Comparison of ENCODE assay signal across 8 cellular contexts in genomic region chr17:82648761-82649474, GRCh38. TPM values are rescaled to one million over a fixed set of nuclear protein-coding genes. Genes with fewer than 3 reads are reported as not detected.
DNase-seq lines count a peak whose midpoint lies in the region; ATAC-seq and TF ChIP-seq lines count a peak whose summit lies in the region.

No MANE protein-coding gene starts in this region.

- H3K27me3 ChIP-seq in prostate gland (replicated peaks; ENCODE audit: insufficient read depth), result no peaks in the 10 kb centered on the region

- 15% methylated on average over 20 of the region's 36 CpGs for WGBS in prostate gland

- no peak for TF ChIP-seq CTCF in prostate gland (IDR thresholded peaks at IDR 0.05)

- ATAC-seq in Right ventricle myocardium superior (ENCODE audit: poor library complexity), result peak; percentile 18
- no peak for ATAC-seq in GM18909 (IDR thresholded peaks at IDR 0.05; ENCODE audit: poor library complexity, unreplicated experiment)

- no peaks in the 10 kb centered on the region for H3K4me1 ChIP-seq in prostate gland (replicated peaks)

- TF ChIP-seq POLR2A in prostate gland (IDR thresholded peaks at IDR 0.05), result no peak

- no peaks in the 10 kb centered on the region for H3K36me3 ChIP-seq in prostate gland

- intact Hi-C loops in Right ventricle myocardium superior (cut with DNase I), result no loop called here
- intact Hi-C loops in prostate gland (cut with DNase I), result loop anchor here (2.0 to 5.0 kb wide), 2 partner anchors 50 to 103 kb away; partner anchors contain the start of genes RAB40B and TBCD

- H3K9me3 ChIP-seq in prostate gland, result no peaks in the 10 kb centered on the region

- peak overlapping the region; percentile 28 to 29 for H3K4me3 ChIP-seq in prostate gland

- H3K27ac ChIP-seq in prostate gland, result peak overlapping the region; percentile 75 to 79

- DNase-seq in DMS 273 (lab: John Stamatoyannopoulos, UW; ENCODE audit: unreplicated experiment) (peak; percentile 59), DMS 273 treated with DMSO at 0.1 percent for 48 hours (lab: John Stamatoyannopoulos, UW) (no peak), Kasumi-1 (lab: John Stamatoyannopoulos, UW) (peak; percentile 33 to 48), Right ventricle myocardium superior (peak; percentile 77), prostate gland (ENCODE audit: low spot score) (peak; percentile 49), HT-29 (ENCODE audit: low spot score) (no peak)
- DNase-seq in activated CD8-positive, alpha-beta memory T cell treated with anti-CD3 and anti-CD28 coated beads, Interleukin-2, amount 50 U/mL, for 48 hours, result peak; percentile 78

RNA-seq across cellular contexts. Expression of gene WDR45B, which starts 0.7 kb away (rescaled TPM):
- total RNA-seq in Right ventricle myocardium superior (34.3 TPM), prostate gland (100 to 1,000 TPM in 1 of 2 donors, 10 to 100 TPM in 1; 97.8 to 146 TPM)
- total RNA-seq in HT-29 (2014; rRNA removed; shearing (Covaris generic)), result 89.3 and 101 TPM in 2 replicates

RNA-seq across cellular contexts. Expression of gene RAB40B, which starts 49.6 kb away (rescaled TPM):
- total RNA-seq in Right ventricle myocardium superior, result 20.7 TPM
- 10 to 100 TPM; 23.8 to 34.9 TPM for total RNA-seq in prostate gland
- 37.9 and 38.9 TPM in 2 replicates for total RNA-seq in HT-29 (2014; rRNA removed; shearing (Covaris generic))

Comparison
In these comparisons a context has a peak if more than half of its experiments do, and no peak if none do; other contexts are left out.
1. DNase-seq: peak in DMS 273 (single experiment), Kasumi-1 (2 of 2), activated CD8-positive, alpha-beta memory T cell treated with anti-CD3 and anti-CD28 coated beads, Interleukin-2, amount 50 U/mL, for 48 hours (single experiment), Right ventricle myocardium superior (single experiment) and prostate gland (single experiment); none in DMS 273 treated with DMSO at 0.1 percent for 48 hours (single experiment) and HT-29 (single experiment).